In the genomic region with DNA sequence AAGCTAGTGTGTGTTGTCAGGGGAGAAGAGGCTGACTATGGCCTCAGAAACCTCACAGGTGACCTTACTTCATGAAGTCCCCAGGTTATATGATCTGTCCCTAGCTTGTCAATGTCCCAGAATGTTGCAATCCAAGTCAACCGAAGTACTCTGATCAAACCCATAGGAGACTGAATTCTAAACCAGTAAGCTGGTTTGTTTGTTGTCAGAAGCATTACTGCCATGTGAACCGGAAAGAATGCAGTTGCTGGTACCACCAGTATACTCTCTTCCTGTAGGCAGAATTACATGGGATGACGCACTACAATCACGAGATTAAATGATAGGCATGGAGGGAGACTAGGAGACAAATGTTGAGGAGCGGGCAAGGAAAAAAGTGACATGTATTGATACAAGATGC, we compare ENCODE assay signal across 30 cellular contexts.
"Had no signal": no experiment of that assay in that cellular context is flagged by ENCODE, and none has a peak within 500 bp of the region (broad histone marks: within the 10 kb centered on the region; RNA-seq: fewer than 3 reads in every experiment).

No MANE protein-coding gene starts in this region.

- H3K27ac ChIP-seq: colonic mucosa, epithelial cell of prostate, esophagus squamous epithelium, psoas muscle, tibial nerve had no signal

- H3K27ac Mint-ChIP-seq: activated CD4-positive, alpha-beta T cell treated with anti-CD3 and anti-CD28 coated beads for 36 hours; activated CD8-positive, alpha-beta memory T cell treated with anti-CD3 and anti-CD28 coated beads, Interleukin-2, amount 10 ng/mL, durations not matched to agents 7 days and 5 days; activated CD8-positive, alpha-beta T cell treated with anti-CD3 and anti-CD28 coated beads, Interleukin-2, amount 10 ng/mL, durations not matched to agents 7 days and 5 days; activated naive CD4-positive, alpha-beta T cell treated with anti-CD3 and anti-CD28 coated beads, Interleukin-2, amount 50 U/mL, for 24 hours; activated T-helper 2 cell treated with anti-CD3 and anti-CD28 coated beads, Interferon-gamma antibody, Interleukin-2, Interleukin-4, amounts not matched to agents 10 μg/mL and 5 μg/mL and 100 μg/mL, durations not matched to agents 14 hours and 24 hours and 36 hours; naive B cell; stimulated activated naive B cell treated with anti-CD40 and anti-IgM and Interleukin-4, amounts not matched to agents 10 μg/mL and 1 μg/mL and 100 μg/mL, for 72 hours; T-helper 2 cell treated with Interferon-gamma antibody and Interleukin-4, amounts not matched to agents 5 μg/mL and 100 μg/mL, for 36 hours had no signal

- H3K4me3 Mint-ChIP-seq: activated CD4-positive, alpha-beta T cell treated with anti-CD3 and anti-CD28 coated beads for 36 hours; activated CD8-positive, alpha-beta memory T cell treated with anti-CD3 and anti-CD28 coated beads, Interleukin-2, amount 10 ng/mL, durations not matched to agents 7 days and 5 days; activated CD8-positive, alpha-beta T cell treated with anti-CD3 and anti-CD28 coated beads, Interleukin-2, amount 10 ng/mL, durations not matched to agents 7 days and 5 days; activated naive CD4-positive, alpha-beta T cell treated with anti-CD3 and anti-CD28 coated beads, Interleukin-2, amount 50 U/mL, for 24 hours; mesothelial cell of epicardium; naive B cell; stimulated activated naive B cell treated with anti-CD40 and anti-IgM and Interleukin-4, amounts not matched to agents 10 μg/mL and 1 μg/mL and 100 μg/mL, for 72 hours; T-helper 2 cell treated with Interferon-gamma antibody and Interleukin-4, amounts not matched to agents 5 μg/mL and 100 μg/mL, for 36 hours had no signal

- H3K27me3 Mint-ChIP-seq: activated CD8-positive, alpha-beta memory T cell treated with anti-CD3 and anti-CD28 coated beads, Interleukin-2, amount 10 ng/mL, durations not matched to agents 7 days and 5 days; activated naive CD4-positive, alpha-beta T cell treated with anti-CD3 and anti-CD28 coated beads, Interleukin-2, amount 50 U/mL, for 24 hours; naive B cell had no signal

- H3K9me3 Mint-ChIP-seq: activated naive CD4-positive, alpha-beta T cell treated with anti-CD3 and anti-CD28 coated beads, Interleukin-2, amount 50 U/mL, for 24 hours; activated T-helper 2 cell treated with anti-CD3 and anti-CD28 coated beads, Interferon-gamma antibody, Interleukin-2, Interleukin-4, amounts not matched to agents 10 μg/mL and 5 μg/mL and 100 μg/mL, durations not matched to agents 14 hours and 24 hours and 36 hours; mesothelial cell of epicardium; T-helper 2 cell treated with Interferon-gamma antibody and Interleukin-4, amounts not matched to agents 5 μg/mL and 100 μg/mL, for 36 hours had no signal

- H3K27me3 ChIP-seq: body of pancreas, colonic mucosa, esophagus squamous epithelium, pancreas, right atrium auricular region, tibial nerve had no signal

- H3K4me1 ChIP-seq: colonic mucosa, esophagus squamous epithelium, psoas muscle, tibial nerve had no signal

- DNase-seq: activated CD4-positive, alpha-beta T cell treated with anti-CD3 and anti-CD28 coated beads for 36 hours; activated CD4-positive, CD25-positive, alpha-beta regulatory T cell; activated CD8-positive, alpha-beta memory T cell treated with anti-CD3 and anti-CD28 coated beads, Interleukin-2, amount 10 ng/mL, durations not matched to agents 7 days and 5 days; activated CD8-positive, alpha-beta T cell treated with anti-CD3 and anti-CD28 coated beads, Interleukin-2, amount 10 ng/mL, durations not matched to agents 7 days and 5 days; activated T-cell treated with anti-CD3 and anti-CD28 coated beads, Interleukin-2, amount 50 U/mL, for 48 hours; anterior cingulate cortex; body of pancreas; colonic mucosa; effector CD8-positive, alpha-beta T cell; esophagus squamous epithelium; glutamatergic neuron; islet precursor cell; left cardiac atrium; mammary epithelial cell; naive B cell; nucleus accumbens; pancreas; psoas muscle; stimulated activated CD4-positive, alpha-beta T cell treated with anti-CD3 and anti-CD28 coated beads, Interleukin-15, amount 100 ng/mL, for 24 hours; stimulated activated CD4-positive, alpha-beta T cell treated with anti-CD3 and anti-CD28 coated beads, Interleukin-2, amount 100 ng/mL, for 24 hours; stimulated activated naive B cell treated with anti-CD40 and anti-IgM and Interleukin-4, amounts not matched to agents 10 μg/mL and 1 μg/mL and 100 μg/mL, for 72 hours had no signal

- FAIRE-seq: endometrium, frontal cortex, pancreas had no signal

- H3K4me3 ChIP-seq: body of pancreas, colonic mucosa, esophagus squamous epithelium, pancreas, psoas muscle, right atrium auricular region, tibial nerve had no signal

- H3K36me3 Mint-ChIP-seq: activated CD8-positive, alpha-beta memory T cell treated with anti-CD3 and anti-CD28 coated beads, Interleukin-2, amount 10 ng/mL, durations not matched to agents 7 days and 5 days; activated naive CD4-positive, alpha-beta T cell treated with anti-CD3 and anti-CD28 coated beads, Interleukin-2, amount 50 U/mL, for 24 hours; mesothelial cell of epicardium; naive B cell; stimulated activated naive B cell treated with anti-CD40 and anti-IgM and Interleukin-4, amounts not matched to agents 10 μg/mL and 1 μg/mL and 100 μg/mL, for 72 hours had no signal

- H3K9me3 ChIP-seq: body of pancreas, colonic mucosa, esophagus squamous epithelium, pancreas, psoas muscle, right atrium auricular region, tibial nerve had no signal

- H3K36me3 ChIP-seq: colonic mucosa, esophagus squamous epithelium, pancreas, right atrium auricular region, tibial nerve had no signal

- ATAC-seq: activated CD4-positive, alpha-beta T cell treated with anti-CD3 and anti-CD28 coated beads for 36 hours; activated CD8-positive, alpha-beta memory T cell treated with anti-CD3 and anti-CD28 coated beads, Interleukin-2, amount 10 ng/mL, durations not matched to agents 7 days and 5 days; activated CD8-positive, alpha-beta T cell treated with anti-CD3 and anti-CD28 coated beads, Interleukin-2, amount 10 ng/mL, durations not matched to agents 7 days and 5 days; left cardiac atrium; psoas muscle; stimulated activated naive B cell treated with anti-CD40 and anti-IgM and Interleukin-4, amounts not matched to agents 10 μg/mL and 1 μg/mL and 100 μg/mL, for 72 hours had no signal
